ENCODE assay signal across 11 cellular contexts in the genomic region with DNA sequence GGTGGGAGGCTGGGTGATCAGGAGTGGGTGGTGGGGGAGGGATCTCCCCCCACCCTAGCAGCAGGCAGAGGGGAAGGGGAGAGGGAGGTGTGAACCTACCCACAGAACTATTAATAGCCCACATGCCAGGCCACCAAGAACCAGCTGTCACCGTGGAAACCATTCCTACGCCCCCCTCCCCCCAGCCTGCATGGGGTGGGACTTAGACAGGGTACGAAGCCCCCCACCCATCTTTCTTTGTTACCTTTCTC. TPM values are rescaled to one million over a fixed set of nuclear protein-coding genes. Genes with fewer than 3 reads are reported as not detected.
DNase-seq lines count a peak whose midpoint lies in the region; ATAC-seq and TF ChIP-seq lines count a peak whose summit lies in the region.
"Had no signal": no experiment of that assay in that cellular context is flagged by ENCODE, and none has a peak within 500 bp of the region (broad histone marks: within the 10 kb centered on the region; RNA-seq: fewer than 3 reads in every experiment).

No MANE protein-coding gene starts in this region.

- H3K4me1 Mint-ChIP-seq in activated CD4-positive, alpha-beta T cell treated with anti-CD3 and anti-CD28 coated beads, Interleukin-2, amount 10 ng/mL, durations not matched to agents 24 days and 14 days: peaks cover 26% of the 10 kb centered on the region

- H3K27me3 ChIP-seq in ascending aorta (no peaks in the 10 kb centered on the region), mucosa of stomach (ENCODE audit: control insufficient read depth, insufficient read depth, low read length) (no peaks in the 10 kb centered on the region), testis (no peaks in the 10 kb centered on the region)
- H3K27me3 ChIP-seq: brain microvascular endothelial cell had no signal

- H3K27ac Mint-ChIP-seq in activated CD4-positive, alpha-beta T cell treated with anti-CD3 and anti-CD28 coated beads, Interleukin-2, amount 10 ng/mL, durations not matched to agents 24 days and 14 days: peak overlapping the region; percentile 42

- no peak for ATAC-seq in left lobe of liver

- H3K9me3 ChIP-seq in ascending aorta: no peaks in the 10 kb centered on the region
- H3K9me3 ChIP-seq in mucosa of stomach (ENCODE audit: control insufficient read depth, low read length): no peaks in the 10 kb centered on the region
- no peaks in the 10 kb centered on the region for H3K9me3 ChIP-seq in testis

- no peak for TF ChIP-seq POLR2A in testis (IDR thresholded peaks at IDR 0.05)

- TF ChIP-seq CTCF in ascending aorta (IDR thresholded peaks at IDR 0.05): no peak
- TF ChIP-seq CTCF in testis (IDR thresholded peaks at IDR 0.05): no peak

- H3K9me3 Mint-ChIP-seq in activated CD4-positive, alpha-beta T cell treated with anti-CD3 and anti-CD28 coated beads, Interleukin-2, amount 10 ng/mL, durations not matched to agents 24 days and 14 days: no peaks in the 10 kb centered on the region

- WGBS in testis, 2 donors: 34 to 52% methylated on average over 3 of the region's 3 CpGs

- H3K4me3 Mint-ChIP-seq in activated CD4-positive, alpha-beta T cell treated with anti-CD3 and anti-CD28 coated beads, Interleukin-2, amount 10 ng/mL, durations not matched to agents 24 days and 14 days: no peak overlapping the region

- H3K4me3 ChIP-seq in ascending aorta (peak overlapping the region; percentile 24 to 51), mucosa of stomach (ENCODE audit: low read length) (no peak overlapping the region), testis (no peak overlapping the region)

- peaks cover 2% of the 10 kb centered on the region for H3K27me3 Mint-ChIP-seq in activated CD4-positive, alpha-beta T cell treated with anti-CD3 and anti-CD28 coated beads, Interleukin-2, amount 10 ng/mL, durations not matched to agents 24 days and 14 days

- H3K36me3 ChIP-seq in ascending aorta (no peaks in the 10 kb centered on the region), mucosa of stomach (ENCODE audit: control insufficient read depth, insufficient read depth, low read length) (no peaks in the 10 kb centered on the region), testis (ENCODE audit: low read depth, missing control alignments) (no peaks in the 10 kb centered on the region)

- peaks cover 45 to 86% of the 10 kb centered on the region in 2 donors for H3K4me1 ChIP-seq in ascending aorta
- peaks cover 93% of the 10 kb centered on the region for H3K4me1 ChIP-seq in mucosa of stomach (ENCODE audit: control insufficient read depth, insufficient read depth, low read length)
- H3K4me1 ChIP-seq in testis: peaks cover 78% of the 10 kb centered on the region

- no peaks in the 10 kb centered on the region for H3K36me3 Mint-ChIP-seq in activated CD4-positive, alpha-beta T cell treated with anti-CD3 and anti-CD28 coated beads, Interleukin-2, amount 10 ng/mL, durations not matched to agents 24 days and 14 days (ENCODE audit: low read depth)

- H3K27ac ChIP-seq in ascending aorta (peak overlapping the region; percentile 91), testis (peak overlapping the region; percentile 88 to 97)
- H3K27ac ChIP-seq: brain microvascular endothelial cell had no signal

- intact Hi-C loops in activated CD4-positive, alpha-beta T cell treated with anti-CD3 and anti-CD28 coated beads, Interleukin-2, amount 10 ng/mL, durations not matched to agents 24 days and 14 days (cut with micrococcal nuclease): no loop called here
- intact Hi-C loops in ascending aorta (cut with DNase I) (loop anchor here (2.0 kb wide), 1 partner anchor 28 kb away; no protein-coding TSS in a partner anchor), testis (cut with DNase I; ENCODE audit: low total_unique reads) (loop anchor here (5.0 kb wide), 1 partner anchor 37 kb away; no protein-coding TSS in a partner anchor)

- peak overlapping the region; percentile 77 for H3K9ac ChIP-seq in mucosa of stomach (ENCODE audit: low read length)

- DNase-seq in activated CD4-positive, alpha-beta T cell treated with anti-CD3 and anti-CD28 coated beads, Interleukin-2, amount 10 ng/mL, durations not matched to agents 24 days and 14 days: no peak
- DNase-seq in activated CD4-positive, alpha-beta T cell treated with anti-CD3 and anti-CD28 coated beads for 1 hour: no peak
- DNase-seq in ascending aorta (ENCODE audit: low spot score in 2 of 2) (no peak), testis (no peak), left lobe of liver (ENCODE audit: low spot score) (no peak), NCI-H128 (lab: John Stamatoyannopoulos, UW; ENCODE audit: unreplicated experiment) (no peak)
- no peak for DNase-seq in activated CD4-positive, CD25-positive, alpha-beta regulatory T cell (lab: John Stamatoyannopoulos, UW)
- DNase-seq: brain microvascular endothelial cell, NCI-H524 treated with DMSO at 0.1 percent for 48 hours had no signal

RNA-seq across cellular contexts. Expression of gene THRA, which starts 7.8 kb away (rescaled TPM):
- total RNA-seq in activated CD4-positive, alpha-beta T cell treated with anti-CD3 and anti-CD28 coated beads, Interleukin-2, amount 10 ng/mL, durations not matched to agents 24 days and 14 days: 4.5 and 5.1 TPM in 2 replicates
- total RNA-seq in ascending aorta: 35.4 TPM
- total RNA-seq in testis: 10 to 100 TPM; 44.9 to 51.7 TPM
- 41.2 TPM for polyA plus RNA-seq in testis (ENCODE audit: insufficient read depth, low read depth, low replicate concordance)
- total RNA-seq in left lobe of liver: 10.7 TPM

RNA-seq across cellular contexts. Expression of gene MED24, which starts 16.4 kb away (rescaled TPM):
- total RNA-seq in activated CD4-positive, alpha-beta T cell treated with anti-CD3 and anti-CD28 coated beads, Interleukin-2, amount 10 ng/mL, durations not matched to agents 24 days and 14 days: 118 and 122 TPM in 2 replicates
- 176 TPM for total RNA-seq in ascending aorta
- 100 to 1,000 TPM; 151 to 172 TPM for total RNA-seq in testis
- polyA plus RNA-seq in testis (ENCODE audit: insufficient read depth, low read depth, low replicate concordance): 127 TPM
- 28.8 TPM for total RNA-seq in left lobe of liver

RNA-seq across cellular contexts. Expression of gene NR1D1, which starts 29.8 kb away (rescaled TPM):
- total RNA-seq in activated CD4-positive, alpha-beta T cell treated with anti-CD3 and anti-CD28 coated beads, Interleukin-2, amount 10 ng/mL, durations not matched to agents 24 days and 14 days: 7.9 and 8.2 TPM in 2 replicates
- total RNA-seq in ascending aorta: 0.43 TPM
- total RNA-seq in testis: 10 to 100 TPM; 14.4 to 23.6 TPM
- 9.8 TPM for polyA plus RNA-seq in testis (ENCODE audit: insufficient read depth, low read depth, low replicate concordance)
- total RNA-seq in left lobe of liver: 18.6 TPM

RNA-seq across cellular contexts. Expression of gene MSL1, which starts 51.2 kb away (rescaled TPM):
- total RNA-seq in activated CD4-positive, alpha-beta T cell treated with anti-CD3 and anti-CD28 coated beads, Interleukin-2, amount 10 ng/mL, durations not matched to agents 24 days and 14 days: 92.7 and 98.5 TPM in 2 replicates
- total RNA-seq in ascending aorta (82.5 TPM), testis (100 to 1,000 TPM; 129 to 161 TPM), left lobe of liver (45.9 TPM)
- 157 TPM for polyA plus RNA-seq in testis (ENCODE audit: insufficient read depth, low read depth, low replicate concordance)

RNA-seq across cellular contexts. Expression of gene CSF3, which starts 55.3 kb away (rescaled TPM):
- not detected in 2 replicates for total RNA-seq in activated CD4-positive, alpha-beta T cell treated with anti-CD3 and anti-CD28 coated beads, Interleukin-2, amount 10 ng/mL, durations not matched to agents 24 days and 14 days
- total RNA-seq in ascending aorta (0.43 TPM), testis (1 to 10 TPM; 2.4 to 3.6 TPM), left lobe of liver (not detected)
- polyA plus RNA-seq in testis (ENCODE audit: insufficient read depth, low read depth, low replicate concordance): 0.80 TPM
- total RNA-seq: renal cortical epithelial cell had no signal

Comparison
In these comparisons a context has a peak if more than half of its experiments do, and no peak if none do; other contexts are left out.
1. H3K4me3 ChIP-seq: peak in ascending aorta (2 of 2); none in mucosa of stomach (single experiment) and testis (0 of 2).